Comparison of ENCODE assay signal across 16 cellular contexts in genomic region chr2:238262496-238263122, GRCh38. TPM values are rescaled to one million over a fixed set of nuclear protein-coding genes. Genes with fewer than 3 reads are reported as not detected.
DNase-seq lines count a peak whose midpoint lies in the region; ATAC-seq and TF ChIP-seq lines count a peak whose summit lies in the region.
"Had no signal": no experiment of that assay in that cellular context is flagged by ENCODE, and none has a peak within 500 bp of the region (broad histone marks: within the 10 kb centered on the region; RNA-seq: fewer than 3 reads in every experiment).

No MANE protein-coding gene starts in this region.

- H3K27me3 ChIP-seq in prostate gland (replicated peaks; ENCODE audit: insufficient read depth) = no peaks in the 10 kb centered on the region
- H3K27me3 ChIP-seq in tibial nerve = no peaks in the 10 kb centered on the region
- no peaks in the 10 kb centered on the region for H3K27me3 ChIP-seq in neural progenitor cell

- intact Hi-C loops in prostate gland (cut with DNase I) = loop anchor here (1.0 kb wide), 1 partner anchor 404 kb away; no protein-coding TSS in a partner anchor

- peaks cover 14% of the 10 kb centered on the region for H3K9me3 Mint-ChIP-seq in glutamatergic neuron (ENCODE audit: unreplicated experiment)
- no peaks in the 10 kb centered on the region for H3K9me3 Mint-ChIP-seq in neural progenitor cell
- H3K9me3 Mint-ChIP-seq: dendritic cell treated with granulocyte-macrophage colony-stimulating factor and Interleukin-4, amounts not matched to agents 40 ng/mL and 50 ng/mL, for 4 days; naive B cell; stimulated activated naive B cell treated with anti-CD40 and anti-IgM and Interleukin-4, amounts not matched to agents 10 μg/mL and 1 μg/mL and 100 μg/mL, for 72 hours; T-cell had no signal

- DNase-seq in T-helper 17 cell (no peak), glutamatergic neuron (peak; percentile 8), prostate gland (ENCODE audit: low spot score) (no peak), tibial nerve (ENCODE audit: low spot score in 2 of 2) (no peak), neural progenitor cell (ENCODE audit: low spot score) (no peak), NCI-H2029 (lab: John Stamatoyannopoulos, UW) (no peak)
- no peak for DNase-seq in effector CD8-positive, alpha-beta T cell (lab: John Stamatoyannopoulos, UW)
- DNase-seq: NCI-H524 treated with DMSO at 0.1 percent for 48 hours had no signal

- H3K79me2 ChIP-seq in neural progenitor cell (ENCODE audit: low read depth) = no peaks in the 10 kb centered on the region
- H3K79me2 ChIP-seq: parathyroid adenoma had no signal

- H3K4me1 Mint-ChIP-seq in T-helper 17 cell (peaks cover 6% of the 10 kb centered on the region), glutamatergic neuron (ENCODE audit: low read depth, unreplicated experiment) (peaks cover 33% of the 10 kb centered on the region), neural progenitor cell (peaks cover 34% of the 10 kb centered on the region)

- H3K36me3 Mint-ChIP-seq in T-helper 17 cell (ENCODE audit: low read depth) (peaks cover 5% of the 10 kb centered on the region), glutamatergic neuron (ENCODE audit: unreplicated experiment) (no peaks in the 10 kb centered on the region), neural progenitor cell (peaks cover 17% of the 10 kb centered on the region)

- ATAC-seq in T-helper 17 cell (no peak), GM18909 (IDR thresholded peaks at IDR 0.05; ENCODE audit: poor library complexity, unreplicated experiment) (no peak)

- no peaks in the 10 kb centered on the region for H3K27me3 Mint-ChIP-seq in T-helper 17 cell
- peaks cover 8% of the 10 kb centered on the region for H3K27me3 Mint-ChIP-seq in glutamatergic neuron (ENCODE audit: unreplicated experiment)
- peaks cover 4% of the 10 kb centered on the region for H3K27me3 Mint-ChIP-seq in neural progenitor cell (ENCODE audit: insufficient read depth, low read depth)
- H3K27me3 Mint-ChIP-seq: dendritic cell treated with granulocyte-macrophage colony-stimulating factor and Interleukin-4, amounts not matched to agents 40 ng/mL and 50 ng/mL, for 4 days; naive B cell; stimulated activated naive B cell treated with anti-CD40 and anti-IgM and Interleukin-4, amounts not matched to agents 10 μg/mL and 1 μg/mL and 100 μg/mL, for 72 hours; T-cell had no signal

- no peaks in the 10 kb centered on the region for H4K20me1 ChIP-seq in neural progenitor cell (ENCODE audit: low read depth)

- TF ChIP-seq POLR2A in prostate gland (IDR thresholded peaks at IDR 0.05) (no peak), tibial nerve (IDR thresholded peaks at IDR 0.05) (no peak)

- peaks cover 3 to 8% of the 10 kb centered on the region in 2 donors for H3K36me3 ChIP-seq in prostate gland
- peaks cover 4 to 86% (median 9%) of the 10 kb centered on the region in 3 donors for H3K36me3 ChIP-seq in tibial nerve
- no peaks in the 10 kb centered on the region for H3K36me3 ChIP-seq in neural progenitor cell

- H2AFZ ChIP-seq in neural progenitor cell (replicated peaks) = no peak overlapping the region

- TF ChIP-seq CTCF in glutamatergic neuron (IDR thresholded peaks at IDR 0.05; ENCODE audit: partially characterized antibody, unreplicated experiment) (no peak), prostate gland (IDR thresholded peaks at IDR 0.05) (no peak), tibial nerve (IDR thresholded peaks at IDR 0.05) (no peak), neural progenitor cell (IDR thresholded peaks at IDR 0.05) (no peak)

- no peak for TF ChIP-seq EP300 in tibial nerve (IDR thresholded peaks at IDR 0.05)

- peaks cover 4% of the 10 kb centered on the region for H3F3A ChIP-seq in neural progenitor cell (ENCODE audit: low read depth)

- WGBS in prostate gland = 82% methylated on average over 12 of the region's 12 CpGs
- 87 to 94% methylated on average over 11 to 12 of the region's 12 CpGs for WGBS in tibial nerve, 2 donors

- H3K4me3 ChIP-seq in prostate gland (no peak overlapping the region), tibial nerve (no peak overlapping the region), neural progenitor cell (no peak overlapping the region)
- H3K4me3 ChIP-seq: K562 had no signal

- no peak overlapping the region for H3K9ac ChIP-seq in neural progenitor cell
- H3K9ac ChIP-seq: parathyroid adenoma had no signal

- H3K9me3 ChIP-seq in T-helper 17 cell (ENCODE audit: control insufficient read depth, low read length, poor library complexity, severe bottlenecking) = no peaks in the 10 kb centered on the region
- H3K9me3 ChIP-seq in prostate gland = no peaks in the 10 kb centered on the region
- no peaks in the 10 kb centered on the region for H3K9me3 ChIP-seq in tibial nerve
- no peaks in the 10 kb centered on the region for H3K9me3 ChIP-seq in neural progenitor cell (ENCODE audit: low read depth)

- peaks cover 20% of the 10 kb centered on the region for H3K4me1 ChIP-seq in prostate gland (replicated peaks)
- H3K4me1 ChIP-seq in tibial nerve = peaks cover 0 to 38% (median 12%) of the 10 kb centered on the region in 4 donors
- no peaks in the 10 kb centered on the region for H3K4me1 ChIP-seq in neural progenitor cell

- H3K27ac Mint-ChIP-seq in T-helper 17 cell (no peak overlapping the region), glutamatergic neuron (ENCODE audit: unreplicated experiment) (no peak overlapping the region), neural progenitor cell (no peak overlapping the region)
- H3K27ac Mint-ChIP-seq: T-cell had no signal

- H3K4me2 ChIP-seq in neural progenitor cell = no peak overlapping the region

- H3K4me3 Mint-ChIP-seq in T-helper 17 cell (peak overlapping the region; percentile 21), glutamatergic neuron (ENCODE audit: unreplicated experiment) (no peak overlapping the region), neural progenitor cell (no peak overlapping the region)
- H3K4me3 Mint-ChIP-seq: dendritic cell treated with granulocyte-macrophage colony-stimulating factor and Interleukin-4, amounts not matched to agents 40 ng/mL and 50 ng/mL, for 4 days; stimulated activated naive B cell treated with anti-CD40 and anti-IgM and Interleukin-4, amounts not matched to agents 10 μg/mL and 1 μg/mL and 100 μg/mL, for 72 hours; T-cell had no signal

- H3K27ac ChIP-seq in prostate gland = peak overlapping the region; percentile 70 to 76
- peak overlapping the region; percentile 48 to 72 (median 59) for H3K27ac ChIP-seq in tibial nerve
- no peak overlapping the region for H3K27ac ChIP-seq in neural progenitor cell
- H3K27ac ChIP-seq: WERI-Rb-1 had no signal

RNA-seq across cellular contexts. Expression of gene HES6, which starts 22.8 kb away (rescaled TPM):
- total RNA-seq in T-helper 17 cell = 1 to 10 TPM in 1 of 2 donors, under 1 TPM in 1; 0.47 to 1.3 TPM
- total RNA-seq in glutamatergic neuron (ENCODE audit: unreplicated experiment) = 665 TPM
- 10 to 100 TPM in 1 of 2 donors, 1 to 10 TPM in 1; 2.9 to 17.7 TPM for total RNA-seq in prostate gland
- total RNA-seq in tibial nerve = 10 to 100 TPM in 2 of 4 donors, 1 to 10 TPM in 2; 4.4 to 18.6 (median 12.4) TPM
- total RNA-seq in neural progenitor cell (ENCODE audit: low replicate concordance) = 5.3 and 29.3 TPM in 2 replicates

RNA-seq across cellular contexts. Expression of gene PER2, which starts 25.8 kb away (rescaled TPM):
- total RNA-seq in T-helper 17 cell (10 to 100 TPM; 40.7 to 40.8 TPM), glutamatergic neuron (ENCODE audit: unreplicated experiment) (3.8 TPM), prostate gland (10 to 100 TPM; 24.0 to 53.1 TPM), tibial nerve (10 to 100 TPM in 2 of 4 donors, 1 to 10 TPM in 2; 8.2 to 18.6 (median 9.8) TPM), neural progenitor cell (ENCODE audit: low replicate concordance) (1.4 and 2.6 TPM in 2 replicates)

RNA-seq across cellular contexts. Expression of gene TRAF3IP1, which starts 57.7 kb away (rescaled TPM):
- total RNA-seq in T-helper 17 cell (1 to 10 TPM; 8.9 to 9.3 TPM), glutamatergic neuron (ENCODE audit: unreplicated experiment) (10.3 TPM), prostate gland (10 to 100 TPM; 14.4 to 18.5 TPM), tibial nerve (10 to 100 TPM; 11.6 to 17.4 (median 15.7) TPM), neural progenitor cell (ENCODE audit: low replicate concordance) (8.5 and 11.2 TPM in 2 replicates)

RNA-seq across cellular contexts. Expression of gene ILKAP, which starts 59.1 kb away (rescaled TPM):
- total RNA-seq in T-helper 17 cell = 100 to 1,000 TPM; 114 to 123 TPM
- 61.3 TPM for total RNA-seq in glutamatergic neuron (ENCODE audit: unreplicated experiment)
- total RNA-seq in prostate gland = 10 to 100 TPM; 33.6 to 41.8 TPM
- total RNA-seq in tibial nerve = 10 to 100 TPM; 40.8 to 53.1 (median 47.9) TPM
- total RNA-seq in neural progenitor cell (ENCODE audit: low replicate concordance) = 19.0 and 24.7 TPM in 2 replicates

Comparison
In these comparisons a context has a peak if more than half of its experiments do, and no peak if none do; other contexts are left out.
1. RNA of gene HES6, which starts 22.8 kb away (total RNA-seq): 665 TPM in glutamatergic neuron (single experiment); 2.9 to 17.7 TPM in prostate gland, 4.4 to 18.6 TPM in tibial nerve, 5.3 to 29.3 TPM in neural progenitor cell and 0.47 to 1.3 TPM in T-helper 17 cell; every median in the first group is over 10 times any median in the second.